ENCODE assay signal across 17 cellular contexts in the genomic region with DNA sequence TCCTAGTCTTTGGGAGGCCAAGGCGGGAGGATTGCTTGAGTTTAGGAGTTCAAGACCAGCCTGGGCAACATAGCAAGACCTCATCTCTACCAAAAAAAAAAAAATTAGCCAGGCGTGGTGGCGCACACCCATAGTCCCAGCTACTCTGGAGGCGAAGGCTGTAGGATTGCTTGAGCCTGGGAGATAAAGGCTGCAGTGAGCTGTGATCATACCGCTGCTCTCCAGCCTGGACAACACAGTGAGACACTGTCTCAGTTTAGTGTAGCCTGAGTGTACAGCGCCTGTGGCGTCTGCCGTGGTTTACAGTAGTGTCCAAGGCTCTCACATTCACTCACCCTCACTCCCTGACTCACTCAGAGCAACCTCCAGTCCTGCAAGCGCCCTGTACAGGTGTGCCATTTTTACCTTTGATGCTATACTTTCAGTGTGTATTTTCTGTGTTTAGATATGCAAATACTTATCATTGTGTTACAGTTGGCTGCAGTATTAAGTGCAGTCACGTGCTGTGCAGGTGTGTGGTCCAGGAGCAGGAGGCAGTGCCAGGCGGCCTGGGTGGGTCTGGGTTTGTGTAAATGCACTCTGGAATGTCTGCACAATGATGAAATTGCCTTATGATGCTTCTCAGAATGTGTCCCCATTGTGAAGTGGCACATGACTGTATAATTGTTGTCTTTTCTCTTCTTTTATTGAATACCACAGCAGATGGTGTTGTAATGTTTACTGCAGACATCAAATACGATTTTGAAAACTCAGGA. TPM values are rescaled to one million over a fixed set of nuclear protein-coding genes. Genes with fewer than 3 reads are reported as not detected.
A peak's percentile ranks its signal among the peaks of the same experiment; 100 is the strongest.
DNase-seq lines count a peak whose midpoint lies in the region; ATAC-seq and TF ChIP-seq lines count a peak whose summit lies in the region.
"Had no signal": no experiment of that assay in that cellular context is flagged by ENCODE, and none has a peak within 500 bp of the region (broad histone marks: within the 10 kb centered on the region; RNA-seq: fewer than 3 reads in every experiment).

No MANE protein-coding gene starts in this region.

- H3K4me2 ChIP-seq in trophoblast cell (ENCODE audit: low read length): no peak overlapping the region

- no peak overlapping the region for H2AK5ac ChIP-seq in trophoblast cell (ENCODE audit: low read length)

- H3K4me3 ChIP-seq in WERI-Rb-1 (ENCODE audit: low read depth, low read length): no peak overlapping the region
- no peak overlapping the region for H3K4me3 ChIP-seq in trophoblast cell (ENCODE audit: low read depth, low read length)
- H3K4me3 ChIP-seq: heart right ventricle, tibial nerve had no signal

- no peak for TF ChIP-seq CTCF in WERI-Rb-1 (IDR thresholded peaks at IDR 0.05; ENCODE audit: low read depth, low read length)

- ATAC-seq in HG03469 (IDR thresholded peaks at IDR 0.05; ENCODE audit: unreplicated experiment) (no peak), HG02759 (IDR thresholded peaks at IDR 0.05; ENCODE audit: unreplicated experiment) (no peak)
- ATAC-seq: stimulated activated naive B cell treated with anti-CD40 and anti-IgM and Interleukin-4, amounts not matched to agents 10 μg/mL and 1 μg/mL and 100 μg/mL, for 72 hours had no signal

- DNase-seq in DMS79 (lab: John Stamatoyannopoulos, UW) (peak; percentile 76), NCI-H187 treated with DMSO at 0.1 percent for 48 hours (lab: John Stamatoyannopoulos, UW) (peak; percentile 48), WERI-Rb-1 (peak; percentile 2), trophoblast cell (no peak), T1000 (lab: John Stamatoyannopoulos, UW) (no peak)
- DNase-seq: activated effector memory CD4-positive, alpha-beta T cell treated with anti-CD3 and anti-CD28 coated beads, Interleukin-2, amount 50 U/mL, for 16 hours; heart right ventricle; mesenchymal stem cell; NCI-H1694; nephron progenitor cell; SHP77 treated with DMSO at 0.1 percent for 48 hours; stimulated activated CD4-positive, alpha-beta T cell treated with anti-CD3 and anti-CD28 coated beads, Interleukin-15, amount 100 ng/mL, for 24 hours; stimulated activated naive B cell treated with anti-CD40 and anti-IgM and Interleukin-4, amounts not matched to agents 10 μg/mL and 1 μg/mL and 100 μg/mL, for 72 hours; T-helper 2 cell had no signal

- peaks cover 8% of the 10 kb centered on the region for H3K79me2 ChIP-seq in trophoblast cell (ENCODE audit: control insufficient read depth, insufficient read depth, low read length, poor library complexity)

- H3K27me3 ChIP-seq in WERI-Rb-1 (ENCODE audit: insufficient read depth, low read depth, severe bottlenecking) (no peaks in the 10 kb centered on the region), trophoblast cell (ENCODE audit: insufficient read depth, low read length) (no peaks in the 10 kb centered on the region)
- H3K27me3 ChIP-seq: heart right ventricle, tibial nerve had no signal

- WGBS in trophoblast cell (ENCODE audit: extremely low coverage, insufficient coverage, insufficient read length): no CpG with 5 or more reads among the region's 12 CpGs

- H3K9ac ChIP-seq in trophoblast cell (ENCODE audit: low read length): no peak overlapping the region

- peak overlapping the region; percentile 56 for H3K23ac ChIP-seq in trophoblast cell (ENCODE audit: low read length)

- H4K12ac ChIP-seq in trophoblast cell (ENCODE audit: low read depth, low read length): no peak overlapping the region

- H3K9me3 ChIP-seq in WERI-Rb-1 (ENCODE audit: severe bottlenecking) (no peaks in the 10 kb centered on the region), trophoblast cell (ENCODE audit: insufficient read depth, low read depth, low read length) (peaks cover 3% of the 10 kb centered on the region)
- H3K9me3 ChIP-seq: heart right ventricle, tibial nerve had no signal

- peaks cover 17 to 19% of the 10 kb centered on the region in 2 experiments for H3K4me1 ChIP-seq in trophoblast cell (ENCODE audit: control insufficient read depth in 1 of 2, insufficient read depth in 2 of 2, low read length in 2 of 2)
- H3K4me1 ChIP-seq: tibial nerve had no signal

- H4K91ac ChIP-seq in trophoblast cell (ENCODE audit: low read depth, low read length): no peak overlapping the region

- peaks cover 80% of the 10 kb centered on the region for H3K36me3 ChIP-seq in WERI-Rb-1
- peaks cover 34 to 35% of the 10 kb centered on the region in 2 experiments for H3K36me3 ChIP-seq in trophoblast cell (ENCODE audit: control insufficient read depth in 1 of 2, insufficient read depth in 2 of 2, low read length in 2 of 2)

- H4K8ac ChIP-seq in trophoblast cell (ENCODE audit: low read depth, low read length): no peak overlapping the region

- H2BK120ac ChIP-seq in trophoblast cell (ENCODE audit: insufficient read depth, low read length, poor library complexity): no peak overlapping the region

- H3K14ac ChIP-seq in trophoblast cell (ENCODE audit: low read length): no peak overlapping the region

- H3K27ac ChIP-seq in WERI-Rb-1 (no peak overlapping the region), trophoblast cell (ENCODE audit: low read depth, low read length) (no peak overlapping the region)
- H3K27ac ChIP-seq: heart right ventricle, tibial nerve had no signal

- H3K4ac ChIP-seq in trophoblast cell (ENCODE audit: low read depth, low read length): no peak overlapping the region

- no peak overlapping the region for H2BK12ac ChIP-seq in trophoblast cell (ENCODE audit: low read length)

- H3K18ac ChIP-seq in trophoblast cell (ENCODE audit: low read length): no peak overlapping the region

- no peak overlapping the region for H2BK5ac ChIP-seq in trophoblast cell (ENCODE audit: low read depth, low read length, poor library complexity)

- no peak overlapping the region for H2AFZ ChIP-seq in trophoblast cell (ENCODE audit: insufficient read depth, low read length, poor library complexity)

- peaks cover 16% of the 10 kb centered on the region for H3K79me1 ChIP-seq in trophoblast cell (ENCODE audit: low read length)

RNA-seq across cellular contexts. Expression of gene DCUN1D2, which starts 36.1 kb away (rescaled TPM):
- polyA plus RNA-seq in trophoblast cell (2013): 15.9 and 16.7 TPM in 2 replicates

RNA-seq across cellular contexts. Expression of gene TFDP1, which starts 57.9 kb away (rescaled TPM):
- polyA plus RNA-seq in trophoblast cell (2013): 59.9 and 61.4 TPM in 2 replicates

Comparison
In these comparisons a context has a peak if more than half of its experiments do, and no peak if none do; other contexts are left out.
1. DNase-seq: peak in DMS79 (single experiment), NCI-H187 treated with DMSO at 0.1 percent for 48 hours (single experiment) and WERI-Rb-1 (single experiment); none in trophoblast cell (0 of 2) and T1000 (single experiment).